In the genomic region with DNA sequence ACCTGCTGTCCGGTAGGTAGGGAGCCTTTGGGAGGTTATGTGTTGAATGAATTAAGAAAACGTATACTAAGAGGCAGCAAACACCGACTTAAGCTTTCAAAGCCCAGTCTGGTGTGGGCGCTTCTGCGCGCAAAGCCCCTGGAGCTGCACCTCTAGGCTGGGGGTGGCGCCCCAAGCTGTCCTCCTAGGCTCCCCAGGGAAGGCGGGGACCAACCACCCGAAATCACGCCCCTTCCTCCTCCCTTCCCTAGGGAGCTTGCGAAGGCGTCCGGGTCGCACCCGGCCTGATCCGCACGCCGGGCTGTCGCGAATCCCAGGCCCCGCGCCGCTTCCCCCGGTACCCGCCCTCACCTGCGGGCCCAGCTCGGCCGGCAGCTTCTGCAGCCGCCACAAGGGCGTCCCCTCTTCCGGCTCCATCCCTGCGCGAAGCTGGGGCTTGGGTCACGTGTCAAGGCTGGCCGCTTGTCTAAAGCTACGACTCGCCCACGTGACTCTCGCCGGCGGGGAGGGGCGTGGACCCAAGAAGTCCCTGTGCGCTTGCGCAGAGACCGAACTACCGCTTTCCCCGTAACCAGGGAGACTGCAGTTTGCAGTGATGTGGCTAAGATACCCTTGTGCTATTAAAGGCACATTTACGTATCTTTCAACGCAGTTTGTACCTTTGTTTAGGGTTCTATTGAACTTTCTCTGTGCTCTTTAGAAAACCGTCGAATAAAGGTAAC, we compare ENCODE assay signal across 1 cellular context.
TF ChIP-seq lines count a peak whose summit lies in the region.

COMMD8 (minus strand) TSS at position 468 of the 722 bp plus-strand sequence; CDS start at position 417, 51 bp downstream.

TF ChIP-seq in HepG2, 621 proteins besides CTCF, POLR2A, EP300 and RAD21 (continued from another document and continues in another):
- TF ChIP-seq ZSCAN25 (CRISPR knock-in tag; IDR thresholded peaks at IDR 0.05) (peak; percentile 81), RFX5 (IDR thresholded peaks at IDR 0.05; ENCODE audit: low read depth, low read length) (no peak), HDAC6 (IDR thresholded peaks at IDR 0.05; ENCODE audit: low read depth, low read length) (no peak), ZUFSP (CRISPR knock-in tag; IDR thresholded peaks at IDR 0.05; ENCODE audit: borderline replicate concordance) (no peak), SNAPC4 (CRISPR knock-in tag; IDR thresholded peaks at IDR 0.05) (no peak), NFATC3 (CRISPR knock-in tag; IDR thresholded peaks at IDR 0.05) (no peak), HES4 (CRISPR knock-in tag; IDR thresholded peaks at IDR 0.05; ENCODE audit: borderline replicate concordance) (peak; percentile 23; the same call in 1 of the 2 replicates), GATAD2A (CRISPR knock-in tag; IDR thresholded peaks at IDR 0.05) (0 out of 2 replicates have a peak, but pooled peaks have one; percentile 11), ATF1 (CRISPR knock-in tag; IDR thresholded peaks at IDR 0.05) (no peak), NFAT5 (CRISPR knock-in tag; IDR thresholded peaks at IDR 0.05) (no peak), ZKSCAN1 (IDR thresholded peaks at IDR 0.05; ENCODE audit: low read length) (no peak), ARID2 (CRISPR knock-in tag; IDR thresholded peaks at IDR 0.05; ENCODE audit: borderline replicate concordance) (0 out of 2 replicates have a peak, but pooled peaks have one; percentile 46), MLXIP (CRISPR knock-in tag; IDR thresholded peaks at IDR 0.05; ENCODE audit: borderline replicate concordance) (no peak), RFXAP (CRISPR knock-in tag; IDR thresholded peaks at IDR 0.05; ENCODE audit: borderline replicate concordance) (no peak), ZNF274 (CRISPR knock-in tag; IDR thresholded peaks at IDR 0.05) (peak; percentile 74; the same call in 1 of the 2 replicates), AHR (CRISPR knock-in tag; IDR thresholded peaks at IDR 0.05) (no peak), MEF2D (CRISPR knock-in tag; IDR thresholded peaks at IDR 0.05) (no peak), ZSCAN30 (CRISPR knock-in tag; IDR thresholded peaks at IDR 0.05) (no peak), NR1H2 (CRISPR knock-in tag; IDR thresholded peaks at IDR 0.05; ENCODE audit: borderline replicate concordance, low read depth) (no peak), HNRNPUL1 (IDR thresholded peaks at IDR 0.05; ENCODE audit: low read depth, low read length) (no peak)
- TF ChIP-seq, protein P1, sequence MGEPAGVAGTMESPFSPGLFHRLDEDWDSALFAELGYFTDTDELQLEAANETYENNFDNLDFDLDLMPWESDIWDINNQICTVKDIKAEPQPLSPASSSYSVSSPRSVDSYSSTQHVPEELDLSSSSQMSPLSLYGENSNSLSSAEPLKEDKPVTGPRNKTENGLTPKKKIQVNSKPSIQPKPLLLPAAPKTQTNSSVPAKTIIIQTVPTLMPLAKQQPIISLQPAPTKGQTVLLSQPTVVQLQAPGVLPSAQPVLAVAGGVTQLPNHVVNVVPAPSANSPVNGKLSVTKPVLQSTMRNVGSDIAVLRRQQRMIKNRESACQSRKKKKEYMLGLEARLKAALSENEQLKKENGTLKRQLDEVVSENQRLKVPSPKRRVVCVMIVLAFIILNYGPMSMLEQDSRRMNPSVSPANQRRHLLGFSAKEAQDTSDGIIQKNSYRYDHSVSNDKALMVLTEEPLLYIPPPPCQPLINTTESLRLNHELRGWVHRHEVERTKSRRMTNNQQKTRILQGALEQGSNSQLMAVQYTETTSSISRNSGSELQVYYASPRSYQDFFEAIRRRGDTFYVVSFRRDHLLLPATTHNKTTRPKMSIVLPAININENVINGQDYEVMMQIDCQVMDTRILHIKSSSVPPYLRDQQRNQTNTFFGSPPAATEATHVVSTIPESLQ (CRISPR knock-in tag; conservative IDR thresholded peaks at IDR 0.05), result no peak
- TF ChIP-seq, protein P2, sequence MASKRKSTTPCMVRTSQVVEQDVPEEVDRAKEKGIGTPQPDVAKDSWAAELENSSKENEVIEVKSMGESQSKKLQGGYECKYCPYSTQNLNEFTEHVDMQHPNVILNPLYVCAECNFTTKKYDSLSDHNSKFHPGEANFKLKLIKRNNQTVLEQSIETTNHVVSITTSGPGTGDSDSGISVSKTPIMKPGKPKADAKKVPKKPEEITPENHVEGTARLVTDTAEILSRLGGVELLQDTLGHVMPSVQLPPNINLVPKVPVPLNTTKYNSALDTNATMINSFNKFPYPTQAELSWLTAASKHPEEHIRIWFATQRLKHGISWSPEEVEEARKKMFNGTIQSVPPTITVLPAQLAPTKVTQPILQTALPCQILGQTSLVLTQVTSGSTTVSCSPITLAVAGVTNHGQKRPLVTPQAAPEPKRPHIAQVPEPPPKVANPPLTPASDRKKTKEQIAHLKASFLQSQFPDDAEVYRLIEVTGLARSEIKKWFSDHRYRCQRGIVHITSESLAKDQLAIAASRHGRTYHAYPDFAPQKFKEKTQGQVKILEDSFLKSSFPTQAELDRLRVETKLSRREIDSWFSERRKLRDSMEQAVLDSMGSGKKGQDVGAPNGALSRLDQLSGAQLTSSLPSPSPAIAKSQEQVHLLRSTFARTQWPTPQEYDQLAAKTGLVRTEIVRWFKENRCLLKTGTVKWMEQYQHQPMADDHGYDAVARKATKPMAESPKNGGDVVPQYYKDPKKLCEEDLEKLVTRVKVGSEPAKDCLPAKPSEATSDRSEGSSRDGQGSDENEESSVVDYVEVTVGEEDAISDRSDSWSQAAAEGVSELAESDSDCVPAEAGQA (IDR thresholded peaks at IDR 0.05; ENCODE audit: low read depth), result no peak
- TF ChIP-seq, protein P2 (CRISPR knock-in tag; IDR thresholded peaks at IDR 0.05; ENCODE audit: borderline replicate concordance), result no peak
